Comparison of ENCODE assay signal across 8 cellular contexts in genomic region chr6:5471044-5471443, GRCh38.
DNase-seq lines count a peak whose midpoint lies in the region; ATAC-seq and FAIRE-seq lines count a peak whose summit lies in the region.

No MANE protein-coding gene starts in this region.

- POLR2A ChIA-PET in naive thymus-derived CD4-positive, alpha-beta T cell (lab: Charles Lee), result interaction anchor here (0.7 to 1.4 kb wide), 3 partner anchors 15 to 421 kb away, joined by 3 to 4 read pairs (median 3); no protein-coding TSS in a partner anchor

- no peaks in the 10 kb centered on the region for H3K36me3 ChIP-seq in NT2/D1 (ENCODE audit: insufficient read depth, insufficient read length, low read length)
- no peaks in the 10 kb centered on the region for H3K36me3 ChIP-seq in naive thymus-derived CD4-positive, alpha-beta T cell (ENCODE audit: control insufficient read depth in 2 of 3, insufficient read depth in 3 of 3, low read length in 3 of 3)

- H3K4me3 Mint-ChIP-seq in naive thymus-derived CD4-positive, alpha-beta T cell, result no peak overlapping the region

- no peaks in the 10 kb centered on the region for H3K9me3 ChIP-seq in NT2/D1 (ENCODE audit: insufficient read depth, low read length)
- no peaks in the 10 kb centered on the region for H3K9me3 ChIP-seq in naive thymus-derived CD4-positive, alpha-beta T cell (ENCODE audit: control insufficient read depth in 2 of 3, low read length in 3 of 3)

- DNase-seq in ACHN (peak; percentile 52), HTR-8/SVneo (ENCODE audit: insufficient read length, low spot score) (peak; percentile 59), NT2/D1 (ENCODE audit: low read depth, low spot score) (peak; percentile 25), activated T-cell treated with anti-CD3 and anti-CD28 coated beads for 24 hours (ENCODE audit: low read depth) (peak; percentile 32)
- DNase-seq in naive thymus-derived CD4-positive, alpha-beta T cell, result peak; percentile 33 to 74 (median 56)
- DNase-seq in stimulated activated naive CD4-positive, alpha-beta T cell treated with Interleukin-2 at 50 U/mL for 16 hours (lab: John Stamatoyannopoulos, UW), result peak; percentile 13

- no peaks in the 10 kb centered on the region for H3K9me3 Mint-ChIP-seq in naive thymus-derived CD4-positive, alpha-beta T cell

- peaks cover 0 to 13% (median 0%) of the 10 kb centered on the region in 5 donors for H3K36me3 Mint-ChIP-seq in naive thymus-derived CD4-positive, alpha-beta T cell

- no peak overlapping the region for H3K27ac ChIP-seq in naive thymus-derived CD4-positive, alpha-beta T cell (ENCODE audit: low read depth, low read length)

- intact Hi-C loops in naive thymus-derived CD4-positive, alpha-beta T cell (cut with micrococcal nuclease), result loop anchor here (1.0 to 5.0 kb wide), 15 partner anchors 110 to 1076 kb away; partner anchors contain the start of gene NRN1 (in 1 of the 2)

- FAIRE-seq in HTR-8/SVneo (lab: Jason Lieb, UNC), result no peak

- peaks cover 0 to 14% (median 10%) of the 10 kb centered on the region in 7 donors for H3K4me1 Mint-ChIP-seq in naive thymus-derived CD4-positive, alpha-beta T cell

- H3K27me3 ChIP-seq in NT2/D1 (ENCODE audit: insufficient read depth, insufficient read length), result no peaks in the 10 kb centered on the region
- no peaks in the 10 kb centered on the region for H3K27me3 ChIP-seq in naive thymus-derived CD4-positive, alpha-beta T cell (ENCODE audit: control insufficient read depth in 2 of 2, insufficient read depth in 2 of 2, low read length in 2 of 2)

- H3K27ac Mint-ChIP-seq in naive thymus-derived CD4-positive, alpha-beta T cell, result no peak overlapping the region

- CTCF ChIA-PET in naive thymus-derived CD4-positive, alpha-beta T cell (lab: Charles Lee), result interaction anchor here (0.5 to 2.1 kb wide), 23 partner anchors 8 to 1143 kb away, joined by 3 to 12 read pairs (median 3); no protein-coding TSS in a partner anchor

- no peak overlapping the region for H3K9ac ChIP-seq in NT2/D1 (ENCODE audit: insufficient read length, low read depth)

- in situ Hi-C loops in ACHN (cut with HindIII; ENCODE audit: low pct_ligation_motif_present, low pct_unique_long_range_greater_than_20kb, low sequenced_read_pairs), result no loop called here

- ATAC-seq in GM18868 (IDR thresholded peaks at IDR 0.05; ENCODE audit: unreplicated experiment) (peak; percentile 74), esophagus mucosa (peak; percentile 65)
- ATAC-seq in naive thymus-derived CD4-positive, alpha-beta T cell, result peak; percentile 81

- peaks cover 2% of the 10 kb centered on the region for H3K4me1 ChIP-seq in NT2/D1 (ENCODE audit: insufficient read depth, insufficient read length)
- no peaks in the 10 kb centered on the region for H3K4me1 ChIP-seq in naive thymus-derived CD4-positive, alpha-beta T cell (ENCODE audit: control insufficient read depth in 2 of 2, insufficient read depth in 2 of 2, low read length in 2 of 2)

- H3K4me3 ChIP-seq in NT2/D1 (ENCODE audit: insufficient read length, low read depth), result no peak overlapping the region
- H3K4me3 ChIP-seq in naive thymus-derived CD4-positive, alpha-beta T cell (ENCODE audit: low read length), result no peak overlapping the region

- H3K27me3 Mint-ChIP-seq in naive thymus-derived CD4-positive, alpha-beta T cell, result no peaks in the 10 kb centered on the region
